Comparison of ENCODE assay signal across 24 cellular contexts in the genomic region with DNA sequence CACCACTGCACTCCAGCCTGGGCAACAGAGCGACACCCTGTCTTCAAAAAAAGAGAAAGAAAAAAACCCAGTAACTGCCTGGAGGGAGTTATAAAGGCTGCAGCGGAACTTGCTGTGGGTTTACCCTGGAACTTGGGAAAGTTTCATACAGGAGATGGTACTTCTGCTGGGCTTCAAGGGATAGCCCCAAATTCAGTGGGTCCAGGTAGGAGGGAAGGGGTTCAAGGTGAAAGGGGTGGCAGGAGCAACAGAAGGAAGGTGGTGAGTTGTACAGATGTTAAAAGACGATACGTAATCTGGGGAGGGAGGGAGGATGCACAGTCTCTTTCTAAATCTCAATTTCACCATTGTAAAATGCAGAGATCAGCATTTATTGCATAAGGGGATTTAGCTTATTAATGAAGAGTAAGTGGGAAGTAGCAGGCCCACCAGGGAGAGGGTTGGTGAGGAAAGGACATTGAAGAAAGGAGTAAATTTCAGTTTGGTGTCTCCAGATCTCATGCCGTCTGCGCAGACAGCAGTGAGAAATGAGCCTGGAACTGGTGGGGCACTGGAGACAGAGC.
"Had no signal": no experiment of that assay in that cellular context is flagged by ENCODE, and none has a peak within 500 bp of the region (broad histone marks: within the 10 kb centered on the region; RNA-seq: fewer than 3 reads in every experiment).

No MANE protein-coding gene starts in this region.

- H3K4me1 Mint-ChIP-seq: mesothelial cell of epicardium, naive B cell, natural killer cell, nephron progenitor cell had no signal

- H3K4me3 ChIP-seq: lower lobe of right lung, ovary, right atrium auricular region, right lobe of liver, smooth muscle cell, tibial nerve, vagina had no signal

- H3K36me3 ChIP-seq: lower lobe of right lung, ovary, right atrium auricular region, tibial nerve, vagina had no signal

- H3K36me3 Mint-ChIP-seq: mesothelial cell of epicardium; naive B cell; natural killer cell; stimulated activated memory B cell treated with anti-CD40 and anti-IgM and Interleukin-4, amounts not matched to agents 10 μg/mL and 1 μg/mL and 100 μg/mL, for 72 hours; type B pancreatic cell had no signal

- DNase-seq: islet precursor cell; lower lobe of right lung; mammary epithelial cell; mesenchymal stem cell; naive B cell; natural killer cell; nephron progenitor cell; ovary; right lobe of liver; stimulated activated CD4-positive, alpha-beta T cell treated with anti-CD3 and anti-CD28 coated beads, Interleukin-1b, Interleukin-23, amount 100 ng/mL, for 48 hours; stimulated activated CD4-positive, alpha-beta T cell treated with anti-CD3 and anti-CD28 coated beads, Interleukin-2, amount 100 ng/mL, for 48 hours; stimulated activated CD4-positive, alpha-beta T cell treated with anti-CD3 and anti-CD28 coated beads, Interleukin-4, amount 100 ng/mL, for 4 hours; stimulated activated CD8-positive, alpha-beta memory T cell treated with anti-CD3 and anti-CD28 coated beads, Interleukin-4, amount 100 ng/mL, for 48 hours; stimulated activated naive CD4-positive, alpha-beta T cell treated with Interleukin-2 at 50 U/mL for 16 hours; stimulated activated naive CD8-positive, alpha-beta T cell treated with anti-CD3 and anti-CD28 coated beads, Interleukin-15, amount 100 ng/mL, for 72 hours; substantia nigra had no signal

- H3K27ac Mint-ChIP-seq: mesothelial cell of epicardium; natural killer cell; nephron progenitor cell; progenitor cell of endocrine pancreas; stimulated activated memory B cell treated with anti-CD40 and anti-IgM and Interleukin-4, amounts not matched to agents 10 μg/mL and 1 μg/mL and 100 μg/mL, for 72 hours; stimulated activated naive CD8-positive, alpha-beta T cell treated with anti-CD3 and anti-CD28 coated beads, Interleukin-15, amount 100 ng/mL, for 72 hours; type B pancreatic cell had no signal

- H3K4me1 ChIP-seq: right lobe of liver, vagina had no signal

- H3K4me2 ChIP-seq: smooth muscle cell had no signal

- H3K27me3 Mint-ChIP-seq: stimulated activated memory B cell treated with anti-CD40 and anti-IgM and Interleukin-4, amounts not matched to agents 10 μg/mL and 1 μg/mL and 100 μg/mL, for 72 hours had no signal

- H3K9me3 Mint-ChIP-seq: mesothelial cell of epicardium; natural killer cell; stimulated activated memory B cell treated with anti-CD40 and anti-IgM and Interleukin-4, amounts not matched to agents 10 μg/mL and 1 μg/mL and 100 μg/mL, for 72 hours; stimulated activated naive CD8-positive, alpha-beta T cell treated with anti-CD3 and anti-CD28 coated beads, Interleukin-15, amount 100 ng/mL, for 72 hours; type B pancreatic cell had no signal

- H3K27me3 ChIP-seq: ovary, right atrium auricular region, right lobe of liver, tibial nerve, vagina had no signal

- H3K27ac ChIP-seq: lower lobe of right lung, ovary, right atrium auricular region, right lobe of liver, vagina had no signal

- H3K4me3 Mint-ChIP-seq: mesothelial cell of epicardium; naive B cell; natural killer cell; nephron progenitor cell; stimulated activated memory B cell treated with anti-CD40 and anti-IgM and Interleukin-4, amounts not matched to agents 10 μg/mL and 1 μg/mL and 100 μg/mL, for 72 hours; stimulated activated naive CD8-positive, alpha-beta T cell treated with anti-CD3 and anti-CD28 coated beads, Interleukin-15, amount 100 ng/mL, for 72 hours; type B pancreatic cell had no signal

- H3K9me3 ChIP-seq: lower lobe of right lung, ovary, right atrium auricular region, right lobe of liver, tibial nerve, vagina had no signal

- ATAC-seq: lower lobe of right lung; natural killer cell; stimulated activated memory B cell treated with anti-CD40 and anti-IgM and Interleukin-4, amounts not matched to agents 10 μg/mL and 1 μg/mL and 100 μg/mL, for 72 hours; stimulated activated naive CD8-positive, alpha-beta T cell treated with anti-CD3 and anti-CD28 coated beads, Interleukin-15, amount 100 ng/mL, for 72 hours had no signal
